9 cellular contexts compared by ENCODE assay signal in genomic region chr14:83300454-83301064, GRCh38.
DNase-seq lines count a peak whose midpoint lies in the region; ATAC-seq and TF ChIP-seq lines count a peak whose summit lies in the region.
"Had no signal": no experiment of that assay in that cellular context is flagged by ENCODE, and none has a peak within 500 bp of the region (broad histone marks: within the 10 kb centered on the region; RNA-seq: fewer than 3 reads in every experiment).

No MANE protein-coding gene starts in this region.

- H3K27me3 ChIP-seq in right lobe of liver, result peaks cover 0 to 5% of the 10 kb centered on the region in 2 donors

- H3K4me3 Mint-ChIP-seq in activated T-cell treated with anti-CD3 and anti-CD28 coated beads, Interleukin-2, amount 50 U/mL, for 4 hours, result no peak overlapping the region
- H3K4me3 Mint-ChIP-seq: activated naive CD8-positive, alpha-beta T cell had no signal

- TF ChIP-seq POLR2A in right lobe of liver (IDR thresholded peaks at IDR 0.05), result no peak

- 25% methylated on average over 1 of the region's 1 CpG for WGBS in right lobe of liver (ENCODE audit: insufficient coverage, low coverage, low lambda C conversion rate, missing lambda C conversion rate)

- no peaks in the 10 kb centered on the region for H3K36me3 Mint-ChIP-seq in activated T-cell treated with anti-CD3 and anti-CD28 coated beads, Interleukin-2, amount 50 U/mL, for 4 hours (ENCODE audit: insufficient read depth)
- H3K36me3 Mint-ChIP-seq: activated naive CD8-positive, alpha-beta T cell had no signal

- DNase-seq in NCI-H1092 treated with DMSO at 0.1 percent for 48 hours (lab: John Stamatoyannopoulos, UW) (peak; percentile 31), astrocyte of the hippocampus (ENCODE audit: low read depth, low spot score) (peak; percentile 49), right lobe of liver (no peak), occipital lobe (lab: John Stamatoyannopoulos, UW) (no peak)
- DNase-seq in activated T-cell treated with anti-CD3 and anti-CD28 coated beads, Interleukin-2, amount 50 U/mL, for 4 hours, result no peak

- ATAC-seq in right lobe of liver (peak; percentile 33 to 63 (median 52)), HG03571 (IDR thresholded peaks at IDR 0.05; ENCODE audit: unreplicated experiment) (no peak)
- ATAC-seq in activated T-cell treated with anti-CD3 and anti-CD28 coated beads, Interleukin-2, amount 50 U/mL, for 4 hours, result no peak

- H3K27me3 Mint-ChIP-seq in activated T-cell treated with anti-CD3 and anti-CD28 coated beads, Interleukin-2, amount 50 U/mL, for 4 hours (ENCODE audit: low read depth), result no peaks in the 10 kb centered on the region
- H3K27me3 Mint-ChIP-seq: activated naive CD8-positive, alpha-beta T cell had no signal

- H3K9me3 Mint-ChIP-seq in activated T-cell treated with anti-CD3 and anti-CD28 coated beads, Interleukin-2, amount 50 U/mL, for 4 hours, result no peaks in the 10 kb centered on the region

- no peaks in the 10 kb centered on the region for H3K4me1 Mint-ChIP-seq in activated T-cell treated with anti-CD3 and anti-CD28 coated beads, Interleukin-2, amount 50 U/mL, for 4 hours (ENCODE audit: low read depth)

- TF ChIP-seq CTCF in 22Rv1 (IDR thresholded peaks at IDR 0.05) (peak; percentile 95), GM12874 (IDR thresholded peaks at IDR 0.05; ENCODE audit: insufficient read depth, low read depth, low read length) (peak; percentile 80), right lobe of liver (IDR thresholded peaks at IDR 0.05) (peak; percentile 65 to 84 (median 78))

- H3K27ac ChIP-seq in 22Rv1, result no peak overlapping the region
- no peak overlapping the region for H3K27ac ChIP-seq in right lobe of liver

- no peaks in the 10 kb centered on the region for H3K4me1 ChIP-seq in right lobe of liver

- H3K9me3 ChIP-seq in right lobe of liver, result no peaks in the 10 kb centered on the region

- intact Hi-C loops in right lobe of liver (cut with DNase I), result no loop called here

- no peaks in the 10 kb centered on the region for H3K36me3 ChIP-seq in right lobe of liver

- H3K4me3 ChIP-seq in right lobe of liver, result no peak overlapping the region

Comparison
In these comparisons a context has a peak if more than half of its experiments do, and no peak if none do; other contexts are left out.
1. DNase-seq: peak in NCI-H1092 treated with DMSO at 0.1 percent for 48 hours (single experiment) and astrocyte of the hippocampus (single experiment); none in right lobe of liver (0 of 3), occipital lobe (single experiment) and activated T-cell treated with anti-CD3 and anti-CD28 coated beads, Interleukin-2, amount 50 U/mL, for 4 hours (single experiment).
2. ATAC-seq: peak in right lobe of liver (4 of 4); none in HG03571 (single experiment) and activated T-cell treated with anti-CD3 and anti-CD28 coated beads, Interleukin-2, amount 50 U/mL, for 4 hours (0 of 2).
3. Peak in every context shown above with its lines, with median percentiles within 50 percentile points of each other: CTCF ChIP-seq.